ENCODE assay signal across 1 cellular context in genomic region chr15:75639709-75640482, GRCh38.
A peak's percentile ranks its signal among the peaks of the same experiment; 100 is the strongest.
TF ChIP-seq lines count a peak whose summit lies in the region.

TSS of gene IMP3 (minus strand) at chr15:75640224. CDS start at chr15:75640168, 56 bp downstream.

TF ChIP-seq in A549, 52 proteins besides CTCF, POLR2A, EP300 and RAD21 (continued from another document):
- TF ChIP-seq, protein P1, sequence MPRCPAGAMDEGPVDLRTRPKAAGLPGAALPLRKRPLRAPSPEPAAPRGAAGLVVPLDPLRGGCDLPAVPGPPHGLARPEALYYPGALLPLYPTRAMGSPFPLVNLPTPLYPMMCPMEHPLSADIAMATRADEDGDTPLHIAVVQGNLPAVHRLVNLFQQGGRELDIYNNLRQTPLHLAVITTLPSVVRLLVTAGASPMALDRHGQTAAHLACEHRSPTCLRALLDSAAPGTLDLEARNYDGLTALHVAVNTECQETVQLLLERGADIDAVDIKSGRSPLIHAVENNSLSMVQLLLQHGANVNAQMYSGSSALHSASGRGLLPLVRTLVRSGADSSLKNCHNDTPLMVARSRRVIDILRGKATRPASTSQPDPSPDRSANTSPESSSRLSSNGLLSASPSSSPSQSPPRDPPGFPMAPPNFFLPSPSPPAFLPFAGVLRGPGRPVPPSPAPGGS (IDR thresholded peaks at IDR 0.05), result peak; percentile 93
- TF ChIP-seq MAZ (IDR thresholded peaks at IDR 0.05; ENCODE audit: borderline replicate concordance, low read depth, low read length) (peak; percentile 79; the same call in 1 of the 2 replicates), ZC3H11A (IDR thresholded peaks at IDR 0.05) (no peak), JUN (IDR thresholded peaks at IDR 0.05) (peak; percentile 84 to 97; a peak in 4 of 5 replicates), PHF8 (IDR thresholded peaks at IDR 0.05; ENCODE audit: borderline replicate concordance, low read depth) (peak; percentile 45; the same call in 1 of the 2 replicates)
